In the genomic region with DNA sequence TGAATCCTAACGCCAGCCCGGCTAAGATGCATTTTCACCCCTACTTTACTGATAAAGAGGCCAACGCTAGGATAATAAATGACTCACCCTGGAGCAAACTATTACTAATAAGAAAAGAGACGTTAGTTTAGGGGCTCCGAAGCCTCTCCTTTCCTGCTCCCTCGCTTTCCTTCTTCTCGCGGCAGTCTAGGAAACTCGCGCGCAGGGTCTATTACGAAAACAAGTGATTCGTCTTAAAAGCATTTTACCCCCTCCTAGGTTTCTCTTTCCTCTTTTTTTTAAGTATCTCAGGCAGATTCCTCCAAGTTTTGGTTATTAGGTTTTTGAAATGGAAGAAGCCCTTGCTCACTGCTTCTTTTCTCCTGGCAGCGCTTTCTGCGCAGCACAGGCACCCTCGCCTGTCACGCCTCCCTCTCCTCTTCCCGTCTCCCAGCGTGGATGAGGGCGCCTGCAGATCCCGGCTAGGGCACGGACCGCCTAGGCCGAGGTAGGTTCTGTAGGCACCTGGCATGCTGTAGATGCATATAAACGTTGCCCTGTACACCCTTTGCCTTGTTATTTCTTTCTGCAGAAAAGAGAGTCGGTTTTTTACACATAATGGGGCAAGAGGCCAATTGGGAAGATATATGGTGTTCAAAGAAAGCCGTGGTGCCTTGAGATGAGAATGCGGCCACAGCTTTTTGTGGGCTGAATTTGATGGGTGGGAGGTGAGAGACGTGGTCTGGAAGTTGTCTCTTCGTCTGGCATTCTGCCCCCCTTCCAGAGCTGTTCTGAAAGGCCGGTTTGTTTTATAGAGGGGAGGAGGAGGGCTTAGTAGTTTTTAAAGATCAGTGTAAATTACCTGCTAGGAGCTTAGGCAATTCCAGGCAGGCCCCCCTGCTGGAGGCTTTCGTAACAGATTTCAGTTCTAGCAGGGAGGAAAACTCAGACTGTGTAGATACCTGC, we compare ENCODE assay signal across 8 cellular contexts. TPM values are rescaled to one million over a fixed set of nuclear protein-coding genes. Genes with fewer than 3 reads are reported as not detected.
A peak's percentile ranks its signal among the peaks of the same experiment; 100 is the strongest.
DNase-seq lines count a peak whose midpoint lies in the region; ATAC-seq and TF ChIP-seq lines count a peak whose summit lies in the region.

No MANE protein-coding gene starts in this region.

- DNase-seq in T-helper 1 cell (no peak), OCI-M1 (lab: John Stamatoyannopoulos, UW) (peak; percentile 64), chondrocyte (ENCODE audit: low spot score) (no peak), kidney epithelial cell (ENCODE audit: low read depth) (no peak)
- peak in 1 of 2 donors; percentile 11 for DNase-seq in stimulated activated naive CD8-positive, alpha-beta T cell treated with anti-CD3 and anti-CD28 coated beads, Interleukin-15, amount 100 ng/mL, for 72 hours

- H3K27ac Mint-ChIP-seq in T-helper 1 cell treated with Interleukin-12 subunit alpha and Interleukin-12 subunit beta and Interleukin-4 antibody, amounts not matched to agents 30 μg/mL and 1 μg/mL, for 36 hours = peak overlapping the region; percentile 79
- peak overlapping the region; percentile 93 for H3K27ac Mint-ChIP-seq in chondrocyte (ENCODE audit: unreplicated experiment)
- peak overlapping the region; percentile 56 to 81 for H3K27ac Mint-ChIP-seq in stimulated activated naive CD8-positive, alpha-beta T cell treated with anti-CD3 and anti-CD28 coated beads, Interleukin-15, amount 100 ng/mL, for 72 hours

- peak overlapping the region; percentile 96 for H3K4me3 Mint-ChIP-seq in T-helper 1 cell treated with Interleukin-12 subunit alpha and Interleukin-12 subunit beta and Interleukin-4 antibody, amounts not matched to agents 30 μg/mL and 1 μg/mL, for 36 hours
- H3K4me3 Mint-ChIP-seq in chondrocyte (ENCODE audit: unreplicated experiment) = peak overlapping the region; percentile 85
- H3K4me3 Mint-ChIP-seq in stimulated activated naive CD8-positive, alpha-beta T cell treated with anti-CD3 and anti-CD28 coated beads, Interleukin-15, amount 100 ng/mL, for 72 hours = peak overlapping the region; percentile 87 to 89

- no peaks in the 10 kb centered on the region for H3K9me3 Mint-ChIP-seq in T-helper 1 cell treated with Interleukin-12 subunit alpha and Interleukin-12 subunit beta and Interleukin-4 antibody, amounts not matched to agents 30 μg/mL and 1 μg/mL, for 36 hours
- H3K9me3 Mint-ChIP-seq in chondrocyte (ENCODE audit: low read depth) = no peaks in the 10 kb centered on the region
- no peaks in the 10 kb centered on the region for H3K9me3 Mint-ChIP-seq in stimulated activated naive CD8-positive, alpha-beta T cell treated with anti-CD3 and anti-CD28 coated beads, Interleukin-15, amount 100 ng/mL, for 72 hours

- no peaks in the 10 kb centered on the region for H3K36me3 Mint-ChIP-seq in T-helper 1 cell treated with Interleukin-12 subunit alpha and Interleukin-12 subunit beta and Interleukin-4 antibody, amounts not matched to agents 30 μg/mL and 1 μg/mL, for 36 hours (ENCODE audit: low read depth)
- no peaks in the 10 kb centered on the region for H3K36me3 Mint-ChIP-seq in chondrocyte (ENCODE audit: low read depth)

- peaks cover 25% of the 10 kb centered on the region for H3K4me1 Mint-ChIP-seq in T-helper 1 cell treated with Interleukin-12 subunit alpha and Interleukin-12 subunit beta and Interleukin-4 antibody, amounts not matched to agents 30 μg/mL and 1 μg/mL, for 36 hours (ENCODE audit: low read depth)
- H3K4me1 Mint-ChIP-seq in chondrocyte (ENCODE audit: low read depth) = peaks cover 31% of the 10 kb centered on the region
- peaks cover 25% of the 10 kb centered on the region for H3K4me1 Mint-ChIP-seq in stimulated activated naive CD8-positive, alpha-beta T cell treated with anti-CD3 and anti-CD28 coated beads, Interleukin-15, amount 100 ng/mL, for 72 hours

- TF ChIP-seq CTCF in chondrocyte (IDR thresholded peaks at IDR 0.05) (peak; percentile 70), kidney epithelial cell (IDR thresholded peaks at IDR 0.05; ENCODE audit: insufficient read depth, low read length, poor library complexity, severe bottlenecking) (peak; percentile 65)

- no peaks in the 10 kb centered on the region for H3K27me3 ChIP-seq in kidney epithelial cell (ENCODE audit: control insufficient read depth, insufficient read depth, low read length)

- no peaks in the 10 kb centered on the region for H3K36me3 ChIP-seq in kidney epithelial cell (ENCODE audit: control insufficient read depth, insufficient read depth, low read length)

- peak; percentile 4 for ATAC-seq in HG03354 (IDR thresholded peaks at IDR 0.05; ENCODE audit: poor library complexity, severe bottlenecking, unreplicated experiment)
- ATAC-seq in stimulated activated naive CD8-positive, alpha-beta T cell treated with anti-CD3 and anti-CD28 coated beads, Interleukin-15, amount 100 ng/mL, for 72 hours = peak; percentile 10
- ATAC-seq in HG03432 (IDR thresholded peaks at IDR 0.05; ENCODE audit: unreplicated experiment) = no peak

- no peaks in the 10 kb centered on the region for H3K27me3 Mint-ChIP-seq in T-helper 1 cell treated with Interleukin-12 subunit alpha and Interleukin-12 subunit beta and Interleukin-4 antibody, amounts not matched to agents 30 μg/mL and 1 μg/mL, for 36 hours (ENCODE audit: low read depth)
- no peaks in the 10 kb centered on the region for H3K27me3 Mint-ChIP-seq in chondrocyte (ENCODE audit: low read depth)
- no peaks in the 10 kb centered on the region for H3K27me3 Mint-ChIP-seq in stimulated activated naive CD8-positive, alpha-beta T cell treated with anti-CD3 and anti-CD28 coated beads, Interleukin-15, amount 100 ng/mL, for 72 hours

- H3K4me3 ChIP-seq in kidney epithelial cell (ENCODE audit: low read depth, low read length) = peak overlapping the region; percentile 92

RNA-seq across cellular contexts. Expression of a gene that starts 1.0 kb away (rescaled TPM):
- total RNA-seq in chondrocyte = 10.3 to 40.2 TPM (median 11.0 TPM) in 3 replicates
- 2.7 and 2.8 TPM in 2 replicates for total RNA-seq in kidney epithelial cell
